ENCODE assay signal across 13 cellular contexts in genomic region chr12:60266381-60266852, GRCh38.
DNase-seq lines count a peak whose midpoint lies in the region; ATAC-seq, FAIRE-seq and TF ChIP-seq lines count a peak whose summit lies in the region.
"Had no signal": no experiment of that assay in that cellular context is flagged by ENCODE, and none has a peak within 500 bp of the region (broad histone marks: within the 10 kb centered on the region; RNA-seq: fewer than 3 reads in every experiment).

No MANE protein-coding gene starts in this region.

- H3K4me3 ChIP-seq in PC-9 (no peak overlapping the region), endothelial cell of umbilical vein (replicated peaks in 1 of 3; ENCODE audit: insufficient read depth in 1 of 3, low read depth in 1 of 3, low read length in 3 of 3) (no peak overlapping the region), pancreas (no peak overlapping the region)

- 0 out of 2 replicates have a peak, but pooled peaks cover 5% of the 10 kb centered on the region for H3K9me2 ChIP-seq in PC-9 (ENCODE audit: insufficient read depth)

- intact Hi-C loops in PC-9 (cut with micrococcal nuclease; ENCODE audit: unreplicated experiment) (no loop called here), endothelial cell of umbilical vein (cut with micrococcal nuclease) (loop anchor here (1.0 kb wide), 1 partner anchor 13 kb away; no protein-coding TSS in a partner anchor), pancreas (cut with DNase I) (no loop called here)

- TF ChIP-seq CTCF in PC-9 (conservative IDR thresholded peaks at IDR 0.05) (no peak), endothelial cell of umbilical vein (IDR thresholded peaks at IDR 0.05; ENCODE audit: extremely low read depth in 1 of 2, insufficient read depth in 1 of 2, low read depth in 1 of 2, low read length in 2 of 2) (no peak), pancreas (IDR thresholded peaks at IDR 0.05) (no peak)

- no peaks in the 10 kb centered on the region for H3K79me2 ChIP-seq in PC-9 (ENCODE audit: low read depth)
- H3K79me2 ChIP-seq in endothelial cell of umbilical vein (ENCODE audit: control insufficient read depth, insufficient read depth, low read length): no peaks in the 10 kb centered on the region

- 52 to 71% methylated on average over 4 of the region's 4 CpGs for WGBS in pancreas, 2 donors

- H3K9me3 ChIP-seq in PC-9 (ENCODE audit: insufficient read depth, low read depth): no peaks in the 10 kb centered on the region; the same call in 1 of the 2 replicates
- no peaks in the 10 kb centered on the region for H3K9me3 ChIP-seq in endothelial cell of umbilical vein (replicated peaks; ENCODE audit: control insufficient read depth, insufficient read depth, low read length)
- H3K9me3 ChIP-seq in pancreas: no peaks in the 10 kb centered on the region

- no peak for TF ChIP-seq POLR2A in endothelial cell of umbilical vein (IDR thresholded peaks at IDR 0.05; ENCODE audit: low read depth, low read length)

- dilution Hi-C loops in endothelial cell of umbilical vein (cut with MboI; ENCODE audit: extremely low pct_ligation_motif_present, low sequenced_read_pairs): no loop called here

- H3F3A ChIP-seq in PC-9 (ENCODE audit: insufficient read depth, low read depth): no peaks in the 10 kb centered on the region

- no peak overlapping the region for H3K9ac ChIP-seq in endothelial cell of umbilical vein (replicated peaks; ENCODE audit: extremely low read depth, insufficient read depth, low read length)

- POLR2A ChIA-PET in PC-9 (lab: Charles Lee; ENCODE audit: unreplicated experiment): no interaction called here
- POLR2A ChIA-PET in endothelial cell of umbilical vein (lab: Charles Lee): no interaction called here

- FAIRE-seq in endothelial cell of umbilical vein (lab: Jason Lieb, UNC): peak; percentile 83
- no peak for FAIRE-seq in pancreas (lab: Jason Lieb, UNC)

- H3K4me1 ChIP-seq in PC-9 (replicated peaks; ENCODE audit: insufficient read depth) (peaks cover 16% of the 10 kb centered on the region; the same call in 1 of the 2 replicates), endothelial cell of umbilical vein (ENCODE audit: control insufficient read depth, extremely low read depth, insufficient read depth, low read length) (peaks cover 16% of the 10 kb centered on the region), pancreas (no peaks in the 10 kb centered on the region)

- peak in 3 of 4 donors; percentile 73 to 92 (median 89) for ATAC-seq in pancreas
- ATAC-seq in HG02642 (IDR thresholded peaks at IDR 0.05; ENCODE audit: poor library complexity, unreplicated experiment): no peak
- ATAC-seq: activated T-cell treated with anti-CD3 and anti-CD28 coated beads, Interleukin-2, amount 50 U/mL, for 72 hours; stimulated activated naive CD8-positive, alpha-beta T cell treated with anti-CD3 and anti-CD28 coated beads, Interleukin-15, Interleukin-2, amounts not matched to agents 100 U/mL and 50 U/mL, for 24 hours had no signal

- DNase-seq in EL (peak; percentile 73), PC-9 (peak in 1 of 2 experiments; percentile 54), endothelial cell of umbilical vein (ENCODE audit: low read depth, low spot score) (peak; percentile 69), pancreas (no peak), NCI-H69 (lab: John Stamatoyannopoulos, UW) (no peak), C1 segment of cervical spinal cord (lab: John Stamatoyannopoulos, UW) (no peak)
- DNase-seq in stimulated activated CD4-positive, alpha-beta T cell treated with anti-CD3 and anti-CD28 coated beads, Interleukin-15, amount 100 ng/mL, for 24 hours: no peak
- DNase-seq: activated T-cell treated with anti-CD3 and anti-CD28 coated beads, Interleukin-2, amount 50 U/mL, for 72 hours; central memory CD4-positive, alpha-beta T cell; H9; NCI-H345; stimulated activated naive CD8-positive, alpha-beta T cell treated with anti-CD3 and anti-CD28 coated beads, Interleukin-15, Interleukin-2, amounts not matched to agents 100 U/mL and 50 U/mL, for 24 hours had no signal

- H3K4me2 ChIP-seq in PC-9 (peak overlapping the region; percentile 22; the same call in 1 of the 2 replicates), endothelial cell of umbilical vein (ENCODE audit: insufficient read depth, low read length) (peak overlapping the region; percentile 55)

- H2AFZ ChIP-seq in PC-9 (no peak overlapping the region), endothelial cell of umbilical vein (ENCODE audit: low read depth, low read length) (peak overlapping the region; percentile 38)

- no peaks in the 10 kb centered on the region for H3K27me3 ChIP-seq in PC-9 (ENCODE audit: insufficient read depth, low read depth)
- no peaks in the 10 kb centered on the region for H3K27me3 ChIP-seq in endothelial cell of umbilical vein (ENCODE audit: control insufficient read depth in 2 of 2, insufficient read depth in 2 of 2, low read length in 2 of 2)
- H3K27me3 ChIP-seq in pancreas: no peaks in the 10 kb centered on the region

- peak overlapping the region; percentile 26 for H3K27ac ChIP-seq in PC-9
- H3K27ac ChIP-seq in endothelial cell of umbilical vein (ENCODE audit: insufficient read depth, low read depth, low read length): peak overlapping the region; percentile 7
- no peak overlapping the region for H3K27ac ChIP-seq in pancreas

- no TSS peak for BruUV-seq in PC-9 (replicated peaks; lab: Mats Ljungman, UMichigan)
- BruUV-seq in endothelial cell of umbilical vein (replicated peaks; lab: Mats Ljungman, UMichigan): no TSS peak

- CTCF ChIA-PET in PC-9 (lab: Charles Lee) (no interaction called here), endothelial cell of umbilical vein (lab: Charles Lee) (interaction anchor here (1.0 to 3.1 kb wide), 5 partner anchors 9 to 228 kb away, joined by 4 to 21 read pairs (median 7); no protein-coding TSS in a partner anchor)

- H3K9me1 ChIP-seq in endothelial cell of umbilical vein (replicated peaks; ENCODE audit: control insufficient read depth, extremely low read depth, insufficient read depth, low read length): no peaks in the 10 kb centered on the region

- H3K36me3 ChIP-seq in PC-9 (ENCODE audit: low read depth) (no peaks in the 10 kb centered on the region), endothelial cell of umbilical vein (ENCODE audit: control insufficient read depth in 2 of 2, extremely low read depth in 1 of 2, insufficient read depth in 2 of 2, low read length in 2 of 2) (no peaks in the 10 kb centered on the region), pancreas (no peaks in the 10 kb centered on the region)

- H4K20me1 ChIP-seq in PC-9 (ENCODE audit: insufficient read depth) (no peaks in the 10 kb centered on the region), endothelial cell of umbilical vein (replicated peaks; ENCODE audit: control insufficient read depth, extremely low read depth, insufficient read depth, low read length) (no peaks in the 10 kb centered on the region)

TF ChIP-seq in endothelial cell of umbilical vein, 7 proteins besides CTCF, POLR2A, EP300 and RAD21:
- no peak for TF ChIP-seq POLR2AphosphoS5 (IDR thresholded peaks at IDR 0.05; ENCODE audit: insufficient read depth, low read depth, low read length)
- TF ChIP-seq JUN (IDR thresholded peaks at IDR 0.05; ENCODE audit: borderline replicate concordance, insufficient read depth, insufficient read length, low read depth): peak; percentile 62
- TF ChIP-seq GATA2 (IDR thresholded peaks at IDR 0.05; ENCODE audit: insufficient read depth, insufficient read length, low read depth, low read length): peak; percentile 49
- TF ChIP-seq MYC (IDR thresholded peaks at IDR 0.05; ENCODE audit: low read depth, low read length): no peak
- no peak for TF ChIP-seq EZH2 (IDR thresholded peaks at IDR 0.05; ENCODE audit: borderline replicate concordance, low read depth, low read length, severe bottlenecking)
- no peak for TF ChIP-seq MAX (IDR thresholded peaks at IDR 0.05; ENCODE audit: insufficient read depth, insufficient read length)
- peak; percentile 88 for TF ChIP-seq FOS (IDR thresholded peaks at IDR 0.05; ENCODE audit: borderline replicate concordance, insufficient read depth, low read length)

Comparison
In these comparisons a context has a peak if more than half of its experiments do, and no peak if none do; other contexts are left out.
1. DNase-seq: peak in EL (single experiment) and endothelial cell of umbilical vein (single experiment); none in pancreas (0 of 6), NCI-H69 (single experiment), stimulated activated CD4-positive, alpha-beta T cell treated with anti-CD3 and anti-CD28 coated beads, Interleukin-15, amount 100 ng/mL, for 24 hours (single experiment) and C1 segment of cervical spinal cord (0 of 14).
2. H3K27ac ChIP-seq: peak in PC-9 (single experiment) and endothelial cell of umbilical vein (single experiment); none in pancreas (0 of 4).